ENCODE assay signal across 31 cellular contexts in the genomic region with DNA sequence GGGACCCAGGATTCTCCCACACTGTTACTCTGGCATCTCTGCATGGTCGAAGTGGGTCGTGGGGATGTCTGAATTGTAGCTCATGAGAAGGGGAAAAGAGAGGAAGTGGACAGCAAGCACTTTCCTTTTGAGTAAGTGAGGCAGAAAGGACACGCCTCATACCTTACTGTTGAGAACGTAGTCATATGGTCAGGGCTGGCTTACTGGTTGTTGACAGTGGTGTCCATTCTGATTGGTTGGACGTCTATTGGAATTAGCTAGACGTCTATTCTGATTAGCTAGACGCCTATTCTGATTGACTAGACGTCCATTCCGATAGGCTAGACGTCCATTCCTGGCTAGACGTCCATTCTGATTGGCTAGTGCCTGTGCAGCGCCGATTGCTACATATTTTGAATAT. TPM values are rescaled to one million over a fixed set of nuclear protein-coding genes. Genes with fewer than 3 reads are reported as not detected.
DNase-seq lines count a peak whose midpoint lies in the region; ATAC-seq and TF ChIP-seq lines count a peak whose summit lies in the region.
"Had no signal": no experiment of that assay in that cellular context is flagged by ENCODE, and none has a peak within 500 bp of the region (broad histone marks: within the 10 kb centered on the region; RNA-seq: fewer than 3 reads in every experiment).

No MANE protein-coding gene starts in this region.

- no peaks in the 10 kb centered on the region for H3K27me3 ChIP-seq in AG04450 (ENCODE audit: control insufficient read depth, insufficient read depth, low read length)
- peaks cover 0 to 9% (median 4%) of the 10 kb centered on the region in 3 donors for H3K27me3 ChIP-seq in gastrocnemius medialis
- H3K27me3 ChIP-seq: BLaER1, right atrium auricular region, upper lobe of left lung had no signal

- H3K36me3 Mint-ChIP-seq in activated CD4-positive, alpha-beta T cell treated with anti-CD3 and anti-CD28 coated beads, Interleukin-2, amount 10 ng/mL, durations not matched to agents 24 days and 14 days (ENCODE audit: low read depth) = no peaks in the 10 kb centered on the region
- H3K36me3 Mint-ChIP-seq: natural killer cell had no signal

- H3K27ac Mint-ChIP-seq in activated CD4-positive, alpha-beta T cell treated with anti-CD3 and anti-CD28 coated beads, Interleukin-2, amount 10 ng/mL, durations not matched to agents 24 days and 14 days = no peak overlapping the region
- H3K27ac Mint-ChIP-seq: activated T-helper 1 cell treated with anti-CD3 and anti-CD28 coated beads, Interleukin-12 subunit alpha, Interleukin-12 subunit beta, Interleukin-2, Interleukin-4 antibody, amounts not matched to agents 30 ng/mL and 10 ng/mL and 1 ng/mL, durations not matched to agents 14 hours and 24 hours and 36 hours; natural killer cell; stimulated activated naive CD8-positive, alpha-beta T cell treated with anti-CD3 and anti-CD28 coated beads, Interleukin-15, amount 100 ng/mL, for 72 hours had no signal

- POLR2A ChIA-PET in AG04450 (lab: Yijun Ruan, JAX) = no interaction called here

- H3K4me3 ChIP-seq in AG04450 (ENCODE audit: low read depth, low read length) (no peak overlapping the region), gastrocnemius medialis (no peak overlapping the region)
- H3K4me3 ChIP-seq: BLaER1, heart right ventricle, left lung, right atrium auricular region, upper lobe of left lung had no signal

- no peaks in the 10 kb centered on the region for H3K9me3 Mint-ChIP-seq in activated CD4-positive, alpha-beta T cell treated with anti-CD3 and anti-CD28 coated beads, Interleukin-2, amount 10 ng/mL, durations not matched to agents 24 days and 14 days
- H3K9me3 Mint-ChIP-seq: activated T-helper 1 cell treated with anti-CD3 and anti-CD28 coated beads, Interleukin-12 subunit alpha, Interleukin-12 subunit beta, Interleukin-2, Interleukin-4 antibody, amounts not matched to agents 30 ng/mL and 10 ng/mL and 1 ng/mL, durations not matched to agents 14 hours and 24 hours and 36 hours; natural killer cell; stimulated activated naive CD8-positive, alpha-beta T cell treated with anti-CD3 and anti-CD28 coated beads, Interleukin-15, amount 100 ng/mL, for 72 hours had no signal

- no peak for DNase-seq in AG04450 (ENCODE audit: low read depth, low spot score)
- DNase-seq in GM13976 (ENCODE audit: low spot score) = peak; percentile 55
- peak; percentile 17 for DNase-seq in NCI-H226
- DNase-seq in epithelial cell of prostate (ENCODE audit: low read depth, low spot score) = peak; percentile 33
- DNase-seq in sciatic nerve (ENCODE audit: low spot score) = no peak
- no peak for DNase-seq in activated CD4-positive, alpha-beta T cell treated with anti-CD3 and anti-CD28 coated beads, Interleukin-2, amount 10 ng/mL, durations not matched to agents 24 days and 14 days
- DNase-seq in gastrocnemius medialis = no peak
- DNase-seq in cerebellum (ENCODE audit: low spot score) = no peak
- DNase-seq: activated CD4-positive, CD25-positive, alpha-beta regulatory T cell treated with anti-CD3 and anti-CD28 coated beads, Interleukin-2, amount 50 U/mL, for 72 hours; activated naive CD4-positive, alpha-beta T cell treated with anti-CD3 and anti-CD28 coated beads, Interleukin-2, amount 50 U/mL, for 16 hours; anterior cingulate cortex; Calu3; caudate nucleus; heart right ventricle; left lung; natural killer cell; NCI-H1105 treated with DMSO at 0.1 percent for 48 hours; NCI-H2081; NCI-H524; Right ventricle myocardium superior; stimulated activated CD4-positive, alpha-beta T cell treated with anti-CD3 and anti-CD28 coated beads, Interleukin-4, amount 100 ng/mL, for 4 hours; stimulated activated naive CD8-positive, alpha-beta T cell treated with anti-CD3 and anti-CD28 coated beads, Interleukin-15, amount 100 ng/mL, for 72 hours; upper lobe of left lung had no signal

- no peaks in the 10 kb centered on the region for H3K36me3 ChIP-seq in gastrocnemius medialis
- H3K36me3 ChIP-seq: BLaER1, heart right ventricle, left lung, right atrium auricular region, upper lobe of left lung had no signal

- H3K4me3 Mint-ChIP-seq in activated CD4-positive, alpha-beta T cell treated with anti-CD3 and anti-CD28 coated beads, Interleukin-2, amount 10 ng/mL, durations not matched to agents 24 days and 14 days = no peak overlapping the region
- H3K4me3 Mint-ChIP-seq: activated T-helper 1 cell treated with anti-CD3 and anti-CD28 coated beads, Interleukin-12 subunit alpha, Interleukin-12 subunit beta, Interleukin-2, Interleukin-4 antibody, amounts not matched to agents 30 ng/mL and 10 ng/mL and 1 ng/mL, durations not matched to agents 14 hours and 24 hours and 36 hours; natural killer cell; stimulated activated naive CD8-positive, alpha-beta T cell treated with anti-CD3 and anti-CD28 coated beads, Interleukin-15, amount 100 ng/mL, for 72 hours had no signal

- TF ChIP-seq CTCF in AG04450 (IDR thresholded peaks at IDR 0.05; ENCODE audit: low read depth, low read length) (no peak), GM13976 (IDR thresholded peaks at IDR 0.05; ENCODE audit: borderline replicate concordance, control extremely low read depth, extremely low read depth, insufficient read depth, missing control alignments) (no peak), gastrocnemius medialis (IDR thresholded peaks at IDR 0.05 in 4 of 5, conservative IDR thresholded peaks at IDR 0.05 in 1 of 5) (no peak)

- CTCF ChIA-PET in AG04450 (lab: Charles Lee) = interaction anchor here (1.4 kb wide), 1 partner anchor 15 kb away, joined by 9 read pairs; the partner anchor contains the start of gene KDELR1

- no peaks in the 10 kb centered on the region; the same call in 1 of the 2 replicates for H3K9me3 ChIP-seq in AG04450 (ENCODE audit: control insufficient read depth, insufficient read depth, low read length)
- H3K9me3 ChIP-seq in gastrocnemius medialis = no peaks in the 10 kb centered on the region
- H3K9me3 ChIP-seq: BLaER1, left lung, right atrium auricular region, upper lobe of left lung had no signal

- no peak for TF ChIP-seq POLR2A in gastrocnemius medialis (IDR thresholded peaks at IDR 0.05)

- H3K4me1 ChIP-seq in gastrocnemius medialis = no peaks in the 10 kb centered on the region
- H3K4me1 ChIP-seq: heart right ventricle, left lung, right atrium auricular region, upper lobe of left lung had no signal

- H3K4me1 Mint-ChIP-seq in activated CD4-positive, alpha-beta T cell treated with anti-CD3 and anti-CD28 coated beads, Interleukin-2, amount 10 ng/mL, durations not matched to agents 24 days and 14 days = peaks cover 4% of the 10 kb centered on the region

- in situ Hi-C loops in GM13976 (cut with MboI; ENCODE audit: low sequenced_read_pairs, unreplicated experiment) = no loop called here
- in situ Hi-C loops in gastrocnemius medialis (cut with MboI; ENCODE audit: low sequenced_read_pairs in 4 of 4) = no loop called here

- no peak for ATAC-seq in sciatic nerve
- no peak for ATAC-seq in gastrocnemius medialis
- ATAC-seq: heart right ventricle; left lung; natural killer cell; stimulated activated naive CD8-positive, alpha-beta T cell treated with anti-CD3 and anti-CD28 coated beads, Interleukin-15, amount 100 ng/mL, for 72 hours had no signal

- peaks cover 13% of the 10 kb centered on the region for H3K27me3 Mint-ChIP-seq in activated CD4-positive, alpha-beta T cell treated with anti-CD3 and anti-CD28 coated beads, Interleukin-2, amount 10 ng/mL, durations not matched to agents 24 days and 14 days

- intact Hi-C loops in sciatic nerve (cut with DNase I) (no loop called here), gastrocnemius medialis (cut with DNase I; ENCODE audit: low total_unique reads) (no loop called here)
- intact Hi-C loops in activated CD4-positive, alpha-beta T cell treated with anti-CD3 and anti-CD28 coated beads, Interleukin-2, amount 10 ng/mL, durations not matched to agents 24 days and 14 days (cut with micrococcal nuclease) = no loop called here

- H3K27ac ChIP-seq in AG04450 (ENCODE audit: low read depth, low read length) (peak overlapping the region; percentile 21), epithelial cell of prostate (peak overlapping the region; percentile 30), gastrocnemius medialis (no peak overlapping the region)
- H3K27ac ChIP-seq: BLaER1, heart right ventricle, left lung, right atrium auricular region, upper lobe of left lung had no signal

RNA-seq across cellular contexts. Expression of gene GRIN2D, which starts 12.4 kb away (rescaled TPM):
- polyA plus RNA-seq in AG04450 (2011; rRNA removed) = 0.07 and 0.10 TPM in 2 replicates
- 0.22 and 0.37 TPM in 2 replicates for polyA minus RNA-seq in AG04450 (2011; rRNA and poly(A)+ RNA removed)
- total RNA-seq in sciatic nerve = 1.1 TPM
- 0.16 and 0.26 TPM in 2 replicates for total RNA-seq in activated CD4-positive, alpha-beta T cell treated with anti-CD3 and anti-CD28 coated beads, Interleukin-2, amount 10 ng/mL, durations not matched to agents 24 days and 14 days
- under 1 TPM in 3 of 4 donors, not detected in 1; 0.07 to 0.27 (median 0.09) TPM for total RNA-seq in gastrocnemius medialis
- total RNA-seq in cerebellum = 4.6 TPM
- total RNA-seq: Calu3 had no signal

RNA-seq across cellular contexts. Expression of gene KDELR1, which starts 14.5 kb away (rescaled TPM):
- 168 and 187 TPM in 2 replicates for polyA plus RNA-seq in AG04450 (2011; rRNA removed)
- 155 and 179 TPM in 2 replicates for polyA minus RNA-seq in AG04450 (2011; rRNA and poly(A)+ RNA removed)
- total RNA-seq in sciatic nerve = 104 TPM
- total RNA-seq in activated CD4-positive, alpha-beta T cell treated with anti-CD3 and anti-CD28 coated beads, Interleukin-2, amount 10 ng/mL, durations not matched to agents 24 days and 14 days = 75.5 and 77.7 TPM in 2 replicates
- total RNA-seq in gastrocnemius medialis = 10 to 100 TPM; 44.9 to 64.7 (median 54.0) TPM
- 32.3 TPM for total RNA-seq in cerebellum

RNA-seq across cellular contexts. Expression of gene GRWD1, which starts 39.9 kb away (rescaled TPM):
- polyA plus RNA-seq in AG04450 (2011; rRNA removed) = 15.2 and 16.0 TPM in 2 replicates
- polyA minus RNA-seq in AG04450 (2011; rRNA and poly(A)+ RNA removed) = 11.6 TPM in 2 replicates
- total RNA-seq in sciatic nerve (23.4 TPM), gastrocnemius medialis (10 to 100 TPM; 27.8 to 36.0 (median 31.2) TPM), cerebellum (9.7 TPM)
- total RNA-seq in activated CD4-positive, alpha-beta T cell treated with anti-CD3 and anti-CD28 coated beads, Interleukin-2, amount 10 ng/mL, durations not matched to agents 24 days and 14 days = 89.1 and 90.6 TPM in 2 replicates

RNA-seq across cellular contexts. Expression of gene SYNGR4, which starts 41.7 kb away (rescaled TPM):
- polyA plus RNA-seq in AG04450 (2011; rRNA removed) = not detected in 2 replicates
- not detected in 2 replicates for polyA minus RNA-seq in AG04450 (2011; rRNA and poly(A)+ RNA removed)
- total RNA-seq in sciatic nerve (not detected), gastrocnemius medialis (not detected), cerebellum (0.27 TPM)
- total RNA-seq in activated CD4-positive, alpha-beta T cell treated with anti-CD3 and anti-CD28 coated beads, Interleukin-2, amount 10 ng/mL, durations not matched to agents 24 days and 14 days = 0.33 TPM in 1 of 2 replicates, not detected in the other
- total RNA-seq: A673; activated T-helper 1 cell treated with anti-CD3 and anti-CD28 coated beads, Interleukin-12 subunit alpha, Interleukin-12 subunit beta, Interleukin-2, Interleukin-4 antibody, amounts not matched to agents 30 ng/mL and 10 ng/mL and 1 ng/mL, durations not matched to agents 14 hours and 24 hours and 36 hours; Calu3; dermis microvascular lymphatic vessel endothelial cell; endothelial cell of umbilical vein; fibroblast of villous mesenchyme; heart right ventricle; left lung; natural killer cell; osteocyte; right atrium auricular region; Right ventricle myocardium superior; upper lobe of left lung had no signal
- polyA plus RNA-seq: endothelial cell of umbilical vein, heart right ventricle had no signal

RNA-seq across cellular contexts. Expression of gene TMEM143, which starts 42.1 kb away (rescaled TPM):
- 4.7 and 5.1 TPM in 2 replicates for polyA plus RNA-seq in AG04450 (2011; rRNA removed)
- 3.8 and 5.5 TPM in 2 replicates for polyA minus RNA-seq in AG04450 (2011; rRNA and poly(A)+ RNA removed)
- total RNA-seq in sciatic nerve = 11.2 TPM
- total RNA-seq in activated CD4-positive, alpha-beta T cell treated with anti-CD3 and anti-CD28 coated beads, Interleukin-2, amount 10 ng/mL, durations not matched to agents 24 days and 14 days = 13.1 and 13.4 TPM in 2 replicates
- 10 to 100 TPM; 28.8 to 42.3 (median 40.7) TPM for total RNA-seq in gastrocnemius medialis
- 4.9 TPM for total RNA-seq in cerebellum

Comparison
In these comparisons a context has a peak if more than half of its experiments do, and no peak if none do; other contexts are left out.
1. DNase-seq: peak in GM13976 (single experiment), NCI-H226 (single experiment) and epithelial cell of prostate (single experiment); none in AG04450 (single experiment), sciatic nerve (single experiment), activated CD4-positive, alpha-beta T cell treated with anti-CD3 and anti-CD28 coated beads, Interleukin-2, amount 10 ng/mL, durations not matched to agents 24 days and 14 days (single experiment), gastrocnemius medialis (0 of 2) and cerebellum (single experiment).
2. H3K27ac ChIP-seq: peak in AG04450 (single experiment) and epithelial cell of prostate (single experiment); none in gastrocnemius medialis (0 of 4).